Comparison of ENCODE assay signal across 11 cellular contexts in genomic region chr4:123401466-123402175, GRCh38. TPM values are rescaled to one million over a fixed set of nuclear protein-coding genes. Genes with fewer than 3 reads are reported as not detected.
DNase-seq lines count a peak whose midpoint lies in the region; ATAC-seq and TF ChIP-seq lines count a peak whose summit lies in the region.
"Had no signal": no experiment of that assay in that cellular context is flagged by ENCODE, and none has a peak within 500 bp of the region (broad histone marks: within the 10 kb centered on the region; RNA-seq: fewer than 3 reads in every experiment).

No MANE protein-coding gene starts in this region.

- peak overlapping the region in 4 of 5 donors; percentile 33 to 95 (median 76) for H3K9ac ChIP-seq in subcutaneous abdominal adipose tissue (ENCODE audit: low read length in 5 of 5)

- peak overlapping the region; percentile 93 for H3K27ac ChIP-seq in lower lobe of right lung
- H3K27ac ChIP-seq in subcutaneous abdominal adipose tissue (ENCODE audit: low read depth, low read length) = peak overlapping the region; percentile 93
- H3K27ac ChIP-seq: WERI-Rb-1 had no signal

- no peak overlapping the region for H3K27ac Mint-ChIP-seq in T-helper 2 cell treated with Interferon-gamma antibody and Interleukin-4, amounts not matched to agents 5 μg/mL and 100 μg/mL, for 36 hours
- H3K27ac Mint-ChIP-seq in brain = peak overlapping the region; percentile 36 to 100 (median 96)

- H3K36me3 Mint-ChIP-seq in T-helper 2 cell treated with Interferon-gamma antibody and Interleukin-4, amounts not matched to agents 5 μg/mL and 100 μg/mL, for 36 hours (ENCODE audit: low read depth) = peaks cover 38% of the 10 kb centered on the region
- peaks cover 58% of the 10 kb centered on the region for H3K36me3 Mint-ChIP-seq in brain

- no peak for ATAC-seq in lower lobe of right lung
- ATAC-seq: left colon had no signal

- no peaks in the 10 kb centered on the region for H3K9me3 Mint-ChIP-seq in T-helper 2 cell treated with Interferon-gamma antibody and Interleukin-4, amounts not matched to agents 5 μg/mL and 100 μg/mL, for 36 hours
- peaks cover 0 to 3% (median 0%) of the 10 kb centered on the region in 5 experiments for H3K9me3 Mint-ChIP-seq in brain

- peaks cover 6% of the 10 kb centered on the region for H3K27me3 Mint-ChIP-seq in T-helper 2 cell treated with Interferon-gamma antibody and Interleukin-4, amounts not matched to agents 5 μg/mL and 100 μg/mL, for 36 hours (ENCODE audit: low read depth)
- H3K27me3 Mint-ChIP-seq in brain = peaks cover 26% of the 10 kb centered on the region

- H3K9me3 ChIP-seq in lower lobe of right lung = no peaks in the 10 kb centered on the region
- no peaks in the 10 kb centered on the region for H3K9me3 ChIP-seq in subcutaneous abdominal adipose tissue (ENCODE audit: control insufficient read depth in 5 of 5, low read length in 5 of 5)

- TF ChIP-seq CTCF in brain (conservative IDR thresholded peaks at IDR 0.05) (no peak), lower lobe of right lung (IDR thresholded peaks at IDR 0.05) (no peak)

- intact Hi-C loops in lower lobe of right lung (cut with DNase I) = no loop called here

- peaks cover 37% of the 10 kb centered on the region for H3K4me1 Mint-ChIP-seq in T-helper 2 cell treated with Interferon-gamma antibody and Interleukin-4, amounts not matched to agents 5 μg/mL and 100 μg/mL, for 36 hours (ENCODE audit: low read depth)
- peaks cover 60% of the 10 kb centered on the region for H3K4me1 Mint-ChIP-seq in brain

- H3K4me3 ChIP-seq in lower lobe of right lung (peak overlapping the region; percentile 75), subcutaneous abdominal adipose tissue (ENCODE audit: low read depth in 1 of 5, low read length in 5 of 5) (peak overlapping the region; percentile 74 to 97 (median 92))

- peak overlapping the region; percentile 23 for H3K4me3 Mint-ChIP-seq in T-helper 2 cell treated with Interferon-gamma antibody and Interleukin-4, amounts not matched to agents 5 μg/mL and 100 μg/mL, for 36 hours
- H3K4me3 Mint-ChIP-seq in brain = peak overlapping the region; percentile 86 to 96 (median 91)

- peaks cover 34% of the 10 kb centered on the region for H3K36me3 ChIP-seq in lower lobe of right lung
- H3K36me3 ChIP-seq in subcutaneous abdominal adipose tissue (ENCODE audit: control insufficient read depth in 5 of 5, insufficient read depth in 5 of 5, low read length in 5 of 5) = peaks cover 0 to 37% (median 18%) of the 10 kb centered on the region in 5 donors
- H3K36me3 ChIP-seq: WERI-Rb-1 had no signal

- H3K27me3 ChIP-seq in lower lobe of right lung (ENCODE audit: low read depth) (no peaks in the 10 kb centered on the region), subcutaneous abdominal adipose tissue (ENCODE audit: control insufficient read depth in 5 of 5, insufficient read depth in 4 of 5, low read length in 5 of 5) (no peaks in the 10 kb centered on the region)

- H3K4me1 ChIP-seq in lower lobe of right lung (peaks cover 17% of the 10 kb centered on the region), subcutaneous abdominal adipose tissue (ENCODE audit: control insufficient read depth in 5 of 5, insufficient read depth in 5 of 5, low read length in 5 of 5) (peaks cover 12 to 65% (median 50%) of the 10 kb centered on the region in 5 donors)

- no peak for DNase-seq in T-helper 2 cell treated with Interferon-gamma antibody and Interleukin-4, amounts not matched to agents 5 μg/mL and 100 μg/mL, for 36 hours (ENCODE audit: low spot score)
- DNase-seq in T-helper 2 cell (no peak), lower lobe of right lung (no peak), AG20443 (ENCODE audit: low spot score) (no peak), NCI-H2107 (lab: John Stamatoyannopoulos, UW) (no peak), Ammon's horn (ENCODE audit: low spot score) (no peak)
- DNase-seq: ACHN, left colon, WERI-Rb-1 had no signal

RNA-seq across cellular contexts. Expression of gene SPRY1, which starts 5.0 kb away (rescaled TPM):
- 19.7 TPM for polyA plus RNA-seq in brain (ENCODE audit: insufficient read depth, low read depth, low replicate concordance)
- 86.6 TPM for total RNA-seq in lower lobe of right lung
